Comparison of ENCODE assay signal across 8 cellular contexts in genomic region chr2:677056-677949, GRCh38. TPM values are rescaled to one million over a fixed set of nuclear protein-coding genes. Genes with fewer than 3 reads are reported as not detected.
DNase-seq lines count a peak whose midpoint lies in the region; ATAC-seq and TF ChIP-seq lines count a peak whose summit lies in the region.

TSS of gene TMEM18 (minus strand) at chr2:677406. CDS start at chr2:677345, 61 bp downstream.

- intact Hi-C loops in esophagus squamous epithelium (cut with DNase I): no loop called here

- H3K27me3 Mint-ChIP-seq in naive B cell: no peaks in the 10 kb centered on the region

- peak within 1 kb of the TSS; percentile 96 to 99 (median 99) for H3K27ac ChIP-seq in esophagus squamous epithelium

- H3K27ac Mint-ChIP-seq in naive B cell: peak within 1 kb of the TSS; percentile 97 to 99 (median 99)

- H3K4me1 ChIP-seq in esophagus squamous epithelium: peaks cover 3 to 30% (median 10%) of the 10 kb centered on the region in 3 donors

- peaks cover 0 to 14% of the 10 kb centered on the region in 2 donors for H3K36me3 Mint-ChIP-seq in naive B cell

- H3K9me3 Mint-ChIP-seq in naive B cell: peaks cover 0 to 2% (median 0%) of the 10 kb centered on the region in 7 donors

- WGBS in esophagus squamous epithelium, 2 donors: 0% methylated on average over 7 to 14 of the region's 67 CpGs

- TF ChIP-seq CTCF in esophagus squamous epithelium (IDR thresholded peaks at IDR 0.05): peak in 5 of 6 experiments; percentile 7 to 36 (median 31)
- TF ChIP-seq CTCF in subcutaneous adipose tissue (IDR thresholded peaks at IDR 0.05; ENCODE audit: low read depth): no peak

- no peaks in the 10 kb centered on the region for H3K27me3 ChIP-seq in esophagus squamous epithelium

- peak in 3 of 4 donors; percentile 39 to 93 (median 85) for TF ChIP-seq POLR2A in esophagus squamous epithelium (IDR thresholded peaks at IDR 0.05)

- peak within 1 kb of the TSS; percentile 76 to 88 (median 86) for H3K4me3 ChIP-seq in esophagus squamous epithelium

- ATAC-seq in GM21619 (IDR thresholded peaks at IDR 0.05; ENCODE audit: unreplicated experiment) (peak; percentile 54), naive B cell (ENCODE audit: low read depth in 2 of 2) (peak; percentile 59 to 64)

- H3K9me3 ChIP-seq in esophagus squamous epithelium: no peaks in the 10 kb centered on the region

- H3K4me3 Mint-ChIP-seq in naive B cell: peak within 1 kb of the TSS; percentile 93 to 100 (median 96)

- TF ChIP-seq EP300 in Ishikawa (IDR thresholded peaks at IDR 0.05; ENCODE audit: borderline replicate concordance): no peak

- TF ChIP-seq RAD21 in Ishikawa (IDR thresholded peaks at IDR 0.05; ENCODE audit: low read depth): no peak; the same call in 1 of the 2 replicates

- H3K36me3 ChIP-seq in esophagus squamous epithelium: peaks cover 3 to 23% (median 4%) of the 10 kb centered on the region in 3 donors

- H3K4me1 Mint-ChIP-seq in naive B cell: peaks cover 50 to 62% (median 51%) of the 10 kb centered on the region in 3 donors

- peak; percentile 97 for DNase-seq in Daoy (ENCODE audit: low read depth)
- DNase-seq in OCI-M2 (lab: John Stamatoyannopoulos, UW; ENCODE audit: unreplicated experiment): peak; percentile 47
- DNase-seq in activated T-cell treated with anti-CD3 and anti-CD28 coated beads for 24 hours (ENCODE audit: low read depth): peak; percentile 86
- DNase-seq in esophagus squamous epithelium (lab: John Stamatoyannopoulos, UW): peak; percentile 99
- peak; percentile 99 for DNase-seq in naive B cell

TF ChIP-seq in Ishikawa, 13 proteins besides CTCF, POLR2A, EP300 and RAD21:
- TF ChIP-seq NFIC (IDR thresholded peaks at IDR 0.05) (peak; percentile 97), TEAD4 (IDR thresholded peaks at IDR 0.05) (no peak), EGR1 (IDR thresholded peaks at IDR 0.05) (no peak), TCF12 (IDR thresholded peaks at IDR 0.05; ENCODE audit: low read depth) (peak; percentile 17; the same call in 1 of the 2 replicates), YY1 (IDR thresholded peaks at IDR 0.05; ENCODE audit: low read depth) (0 out of 2 replicates have a peak, but pooled peaks have one; percentile 43), REST (IDR thresholded peaks at IDR 0.05; ENCODE audit: low read depth) (no peak), CREB1 (IDR thresholded peaks at IDR 0.05; ENCODE audit: low read depth) (no peak), FOXM1 (IDR thresholded peaks at IDR 0.05; ENCODE audit: borderline replicate concordance, low read depth) (no peak), TAF1 (IDR thresholded peaks at IDR 0.05; ENCODE audit: low read depth) (peak; percentile 81), CEBPB (IDR thresholded peaks at IDR 0.05) (no peak)
- TF ChIP-seq, protein P1, sequence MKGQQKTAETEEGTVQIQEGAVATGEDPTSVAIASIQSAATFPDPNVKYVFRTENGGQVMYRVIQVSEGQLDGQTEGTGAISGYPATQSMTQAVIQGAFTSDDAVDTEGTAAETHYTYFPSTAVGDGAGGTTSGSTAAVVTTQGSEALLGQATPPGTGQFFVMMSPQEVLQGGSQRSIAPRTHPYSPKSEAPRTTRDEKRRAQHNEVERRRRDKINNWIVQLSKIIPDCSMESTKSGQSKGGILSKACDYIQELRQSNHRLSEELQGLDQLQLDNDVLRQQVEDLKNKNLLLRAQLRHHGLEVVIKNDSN (IDR thresholded peaks at IDR 0.05): no peak
- TF ChIP-seq, protein P2, sequence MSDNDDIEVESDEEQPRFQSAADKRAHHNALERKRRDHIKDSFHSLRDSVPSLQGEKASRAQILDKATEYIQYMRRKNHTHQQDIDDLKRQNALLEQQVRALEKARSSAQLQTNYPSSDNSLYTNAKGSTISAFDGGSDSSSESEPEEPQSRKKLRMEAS (IDR thresholded peaks at IDR 0.05): peak; percentile 83

RNA-seq across cellular contexts. Expression of gene TMEM18, which starts in this region (rescaled TPM):
- 30.9 and 83.3 TPM in 2 replicates for total RNA-seq in Daoy (2014; rRNA removed; shearing (Covaris generic))
- total RNA-seq in esophagus squamous epithelium (10 to 100 TPM in 3 of 4 donors, 1 to 10 TPM in 1; 7.3 to 23.7 (median 17.8) TPM), subcutaneous adipose tissue (10 to 100 TPM; 11.9 to 29.9 (median 15.1) TPM)
- 10 to 100 TPM; 22.2 to 40.5 (median 25.3) TPM for polyA plus RNA-seq in naive B cell (ENCODE audit: low read depth in 6 of 6)

Comparison
In these comparisons a context has a peak if more than half of its experiments do, and no peak if none do; other contexts are left out.
1. Peak in every context shown above with its lines: DNase-seq, ATAC-seq, H3K4me3 ChIP-seq and H3K27ac ChIP-seq.
2. DNase-seq: peak in every context shown above with its lines; median percentile 99 in esophagus squamous epithelium; 99 in naive B cell; 97 in Daoy; 86 in activated T-cell treated with anti-CD3 and anti-CD28 coated beads for 24 hours; 47 in OCI-M2.